ENCODE assay signal across 1 cellular context in the genomic region with DNA sequence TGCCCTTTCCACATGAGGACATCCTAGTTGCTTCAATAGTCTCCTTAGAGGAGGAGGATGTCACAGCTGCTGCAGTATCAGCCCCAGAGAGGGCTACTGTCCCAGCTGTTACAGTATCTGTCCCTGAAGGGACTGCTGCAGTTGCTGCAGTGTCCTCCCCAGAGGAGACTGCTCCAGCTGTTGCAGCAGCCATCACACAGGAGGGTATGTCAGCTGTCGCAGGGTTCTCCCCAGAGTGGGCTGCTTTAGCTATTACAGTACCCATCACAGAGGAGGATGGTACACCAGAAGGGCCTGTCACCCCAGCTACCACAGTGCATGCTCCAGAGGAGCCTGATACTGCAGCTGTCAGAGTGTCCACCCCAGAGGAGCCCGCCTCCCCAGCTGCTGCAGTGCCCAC.
TF ChIP-seq lines count a peak whose summit lies in the region.

No MANE protein-coding gene starts in this region.

TF ChIP-seq in SK-N-SH, 30 proteins besides CTCF, POLR2A, EP300 and RAD21 (continued from another document):
- TF ChIP-seq IRF3 (IDR thresholded peaks at IDR 0.05; ENCODE audit: low read depth, low read length) (no peak), EZH2phosphoT487 (IDR thresholded peaks at IDR 0.05; ENCODE audit: borderline replicate concordance, low read depth) (no peak), USF2 (IDR thresholded peaks at IDR 0.05; ENCODE audit: borderline replicate concordance, low read depth, low read length) (no peak), REST (IDR thresholded peaks at IDR 0.05; ENCODE audit: low read depth, low read length) (no peak), YY1 (IDR thresholded peaks at IDR 0.05; ENCODE audit: low read depth) (no peak), GABPA (IDR thresholded peaks at IDR 0.05; ENCODE audit: low read depth) (no peak), MEF2A (IDR thresholded peaks at IDR 0.05; ENCODE audit: borderline replicate concordance, low read depth) (no peak), TEAD4 (IDR thresholded peaks at IDR 0.05; ENCODE audit: borderline replicate concordance, insufficient read depth) (no peak)
- TF ChIP-seq, protein P1, sequence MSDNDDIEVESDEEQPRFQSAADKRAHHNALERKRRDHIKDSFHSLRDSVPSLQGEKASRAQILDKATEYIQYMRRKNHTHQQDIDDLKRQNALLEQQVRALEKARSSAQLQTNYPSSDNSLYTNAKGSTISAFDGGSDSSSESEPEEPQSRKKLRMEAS (IDR thresholded peaks at IDR 0.05; ENCODE audit: low read depth): no peak
TF ChIP-seq in SK-N-SH: peak in this region for 0.
